14 cellular contexts compared by ENCODE assay signal in the genomic region with DNA sequence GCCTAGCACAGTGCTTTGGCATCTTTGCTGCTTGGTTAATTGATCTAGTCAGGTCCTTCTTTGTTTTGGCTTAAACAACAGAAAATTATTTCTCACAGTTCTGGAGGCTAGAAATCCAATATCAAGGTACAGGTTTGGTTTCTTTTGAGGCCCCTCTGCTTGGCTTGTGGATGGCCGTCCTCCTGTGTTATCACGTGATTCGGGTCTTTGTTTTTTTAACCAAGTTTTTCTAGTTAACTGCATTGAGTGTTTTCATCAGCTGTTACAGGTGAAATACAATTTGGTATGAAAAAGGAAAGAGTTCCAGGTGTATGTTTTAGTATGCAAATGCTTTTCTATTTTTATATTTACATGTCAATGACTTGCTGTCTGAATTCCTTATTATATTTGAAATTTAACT. TPM values are rescaled to one million over a fixed set of nuclear protein-coding genes. Genes with fewer than 3 reads are reported as not detected.
DNase-seq lines count a peak whose midpoint lies in the region; TF ChIP-seq lines count a peak whose summit lies in the region.
"Had no signal": no experiment of that assay in that cellular context is flagged by ENCODE, and none has a peak within 500 bp of the region (broad histone marks: within the 10 kb centered on the region; RNA-seq: fewer than 3 reads in every experiment).

No MANE protein-coding gene starts in this region.

- H3K4me1 Mint-ChIP-seq in progenitor cell of endocrine pancreas (ENCODE audit: low read depth) (peaks cover 45% of the 10 kb centered on the region), Caco-2 (ENCODE audit: low read depth, unreplicated experiment) (peaks cover 35% of the 10 kb centered on the region)

- peaks cover 38% of the 10 kb centered on the region for H3K4me1 ChIP-seq in Caco-2

- H3K4me3 ChIP-seq in GM12865 (ENCODE audit: low read depth, low read length) (peak overlapping the region; percentile 50), foreskin fibroblast (ENCODE audit: low read depth in 1 of 2, low read length in 2 of 2) (peak overlapping the region; percentile 32 to 75), Caco-2 (ENCODE audit: low read depth, low read length) (no peak overlapping the region)
- H3K4me3 ChIP-seq: lung, Peyer's patch, suprapubic skin had no signal

- H3K9me3 ChIP-seq in Caco-2: no peaks in the 10 kb centered on the region
- H3K9me3 ChIP-seq: adrenal gland, Peyer's patch, suprapubic skin had no signal

- no TSS peak for BruUV-seq in Caco-2 (replicated peaks; lab: Mats Ljungman, UMichigan)

- no peak for DNase-seq in GM12865 (ENCODE audit: low read depth)
- peak; percentile 89 for DNase-seq in NCI-H526 treated with DMSO at 0.1 percent for 48 hours (lab: John Stamatoyannopoulos, UW)
- DNase-seq in foreskin fibroblast: no peak
- no peak for DNase-seq in progenitor cell of endocrine pancreas (ENCODE audit: low spot score, unreplicated experiment)
- DNase-seq in DMS53 (lab: John Stamatoyannopoulos, UW): no peak
- DNase-seq in NAMALWA (ENCODE audit: low spot score): no peak
- no peak for DNase-seq in Caco-2
- DNase-seq: activated CD8-positive, alpha-beta T cell treated with anti-CD3 and anti-CD28 coated beads for 36 hours; adrenal gland; DMS79; Peyer's patch had no signal

- POLR2A ChIA-PET in Caco-2 (lab: Charles Lee): no interaction called here

- peaks cover 5% of the 10 kb centered on the region; the same call in 1 of the 2 replicates for H3K36me3 ChIP-seq in Caco-2 (ENCODE audit: control insufficient read depth, insufficient read depth, low read length)
- H3K36me3 ChIP-seq: adrenal gland, Peyer's patch, suprapubic skin had no signal

- H3K36me3 Mint-ChIP-seq in progenitor cell of endocrine pancreas (ENCODE audit: insufficient read depth) (peaks cover 8% of the 10 kb centered on the region), Caco-2 (ENCODE audit: insufficient read depth, unreplicated experiment) (peaks cover 39% of the 10 kb centered on the region)

- TF ChIP-seq CTCF in GM12865 (IDR thresholded peaks at IDR 0.05; ENCODE audit: insufficient read depth, low read depth, low read length, missing control alignments) (no peak), foreskin fibroblast (IDR thresholded peaks at IDR 0.05; ENCODE audit: low read depth, low read length) (no peak), progenitor cell of endocrine pancreas (IDR thresholded peaks at IDR 0.05; ENCODE audit: unreplicated experiment) (no peak), Caco-2 (IDR thresholded peaks at IDR 0.05; ENCODE audit: insufficient read depth in 1 of 2, low read depth in 1 of 2, low read length in 1 of 2, severe bottlenecking in 1 of 2, unreplicated experiment in 1 of 2) (no peak)

- H3K27ac Mint-ChIP-seq in progenitor cell of endocrine pancreas (no peak overlapping the region), Caco-2 (ENCODE audit: unreplicated experiment) (no peak overlapping the region)
- H3K27ac Mint-ChIP-seq: activated CD8-positive, alpha-beta T cell treated with anti-CD3 and anti-CD28 coated beads for 36 hours; dendritic cell treated with granulocyte-macrophage colony-stimulating factor and Interleukin-4, amounts not matched to agents 40 ng/mL and 50 ng/mL, for 4 days had no signal

- H3K4me3 Mint-ChIP-seq in progenitor cell of endocrine pancreas (ENCODE audit: low read depth): peak overlapping the region; percentile 37
- H3K4me3 Mint-ChIP-seq in Caco-2 (ENCODE audit: unreplicated experiment): no peak overlapping the region

- H3K27me3 Mint-ChIP-seq in progenitor cell of endocrine pancreas: no peaks in the 10 kb centered on the region
- H3K27me3 Mint-ChIP-seq in Caco-2 (ENCODE audit: insufficient read depth, unreplicated experiment): no peaks in the 10 kb centered on the region
- H3K27me3 Mint-ChIP-seq: activated CD8-positive, alpha-beta T cell treated with anti-CD3 and anti-CD28 coated beads for 36 hours; dendritic cell treated with granulocyte-macrophage colony-stimulating factor and Interleukin-4, amounts not matched to agents 40 ng/mL and 50 ng/mL, for 4 days had no signal

- H3K9me3 Mint-ChIP-seq in progenitor cell of endocrine pancreas (ENCODE audit: low read depth) (peaks cover 4% of the 10 kb centered on the region), Caco-2 (ENCODE audit: unreplicated experiment) (no peaks in the 10 kb centered on the region)
- H3K9me3 Mint-ChIP-seq: activated CD8-positive, alpha-beta T cell treated with anti-CD3 and anti-CD28 coated beads for 36 hours had no signal

- CTCF ChIA-PET in Caco-2 (lab: Charles Lee): no interaction called here

- H3K27me3 ChIP-seq in Caco-2 (replicated peaks; ENCODE audit: control insufficient read depth, insufficient read depth, low read length): no peaks in the 10 kb centered on the region
- H3K27me3 ChIP-seq: adrenal gland, Peyer's patch, suprapubic skin had no signal

- intact Hi-C loops in Caco-2 (cut with micrococcal nuclease; ENCODE audit: unreplicated experiment): loop anchor here (10.0 kb wide), 1 partner anchor 139 kb away; no protein-coding TSS in a partner anchor

RNA-seq across cellular contexts. Expression of a gene that starts 2.8 kb away (rescaled TPM):
- total RNA-seq in progenitor cell of endocrine pancreas (37.8 and 38.9 TPM in 2 replicates), Caco-2 (2022) (84.5 and 87.3 TPM in 2 replicates)
